ENCODE assay signal across 28 cellular contexts in the genomic region with DNA sequence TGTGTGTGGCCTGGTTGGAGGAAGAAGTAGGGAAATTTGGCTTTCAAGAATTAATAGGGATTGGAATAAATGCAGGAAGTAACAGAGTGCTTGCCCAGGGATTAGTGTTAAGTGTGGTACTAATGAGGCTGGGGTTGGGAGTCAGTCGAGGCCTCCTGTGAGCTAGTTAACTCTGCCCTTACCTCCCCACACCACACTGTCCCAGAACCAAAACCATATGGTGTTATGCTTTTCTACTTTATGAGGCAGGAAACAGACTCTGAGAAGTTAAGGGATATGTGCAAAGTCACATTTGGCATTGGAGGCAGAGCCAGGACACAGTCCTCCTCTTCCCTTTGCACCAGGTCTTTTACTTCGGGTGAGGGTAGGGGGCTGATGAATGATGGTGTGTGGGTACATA. TPM values are rescaled to one million over a fixed set of nuclear protein-coding genes. Genes with fewer than 3 reads are reported as not detected.
DNase-seq lines count a peak whose midpoint lies in the region; ATAC-seq and TF ChIP-seq lines count a peak whose summit lies in the region.
"Had no signal": no experiment of that assay in that cellular context is flagged by ENCODE, and none has a peak within 500 bp of the region (broad histone marks: within the 10 kb centered on the region; RNA-seq: fewer than 3 reads in every experiment).

No MANE protein-coding gene starts in this region.

- H3K36me3 ChIP-seq in DND-41 (ENCODE audit: insufficient read depth, low read length) (no peaks in the 10 kb centered on the region), WERI-Rb-1 (no peaks in the 10 kb centered on the region), neutrophil (no peaks in the 10 kb centered on the region)
- H3K36me3 ChIP-seq: adrenal gland, heart right ventricle, left ventricle myocardium inferior, tibial nerve had no signal

- H3K4me3 Mint-ChIP-seq in activated CD8-positive, alpha-beta T cell treated with anti-CD3 and anti-CD28 coated beads for 36 hours = no peak overlapping the region
- H3K4me3 Mint-ChIP-seq: activated CD4-positive, alpha-beta T cell treated with anti-CD3 and anti-CD28 coated beads for 36 hours; activated CD8-positive, alpha-beta T cell treated with anti-CD3 and anti-CD28 coated beads, Interleukin-2, amount 10 ng/mL, durations not matched to agents 7 days and 5 days; activated naive CD4-positive, alpha-beta T cell treated with anti-CD3 and anti-CD28 coated beads, Interleukin-2, amount 10 ng/mL, durations not matched to agents 7 days and 5 days; IgD-negative memory B cell had no signal

- H3K27me3 ChIP-seq in DND-41 (ENCODE audit: insufficient read depth, low read length, poor library complexity) (no peaks in the 10 kb centered on the region), WERI-Rb-1 (ENCODE audit: insufficient read depth, low read depth, severe bottlenecking) (no peaks in the 10 kb centered on the region), neutrophil (no peaks in the 10 kb centered on the region)
- H3K27me3 ChIP-seq: adrenal gland, foreskin keratinocyte, heart right ventricle, tibial nerve had no signal

- peak; percentile 27 for DNase-seq in DND-41
- peak; percentile 42 for DNase-seq in KBM-7
- DNase-seq in WERI-Rb-1 = peak; percentile 26
- no peak for DNase-seq in activated CD8-positive, alpha-beta T cell treated with anti-CD3 and anti-CD28 coated beads for 36 hours
- DNase-seq in NCI-H1436 (lab: John Stamatoyannopoulos, UW) = no peak
- DNase-seq: activated CD4-positive, alpha-beta T cell treated with anti-CD3 and anti-CD28 coated beads for 36 hours; activated CD8-positive, alpha-beta T cell treated with anti-CD3 and anti-CD28 coated beads, Interleukin-2, amount 10 ng/mL, durations not matched to agents 7 days and 5 days; activated naive CD4-positive, alpha-beta T cell treated with anti-CD3 and anti-CD28 coated beads, Interleukin-2, amount 10 ng/mL, durations not matched to agents 7 days and 5 days; adrenal gland; C1 segment of cervical spinal cord; central memory CD4-positive, alpha-beta T cell; DMS79; foreskin keratinocyte; H7; heart right ventricle; left ventricle myocardium inferior; NCI-H1092; NCI-H187 treated with DMSO at 0.1 percent for 48 hours; NCI-H526; Right ventricle myocardium superior; stimulated activated CD4-positive, alpha-beta T cell treated with anti-CD3 and anti-CD28 coated beads, Interleukin-12 subunit alpha, Interleukin-12 subunit beta, amount 100 ng/mL, for 4 hours; stimulated activated CD4-positive, alpha-beta T cell treated with anti-CD3 and anti-CD28 coated beads, Interleukin-2, amount 100 ng/mL, for 48 hours had no signal

- peaks cover 100% of the 10 kb centered on the region for H3K79me2 ChIP-seq in DND-41 (ENCODE audit: insufficient read depth, low read length)

- peak overlapping the region; percentile 62 for H3K27ac ChIP-seq in DND-41 (ENCODE audit: low read length)
- no peak overlapping the region for H3K27ac ChIP-seq in WERI-Rb-1
- H3K27ac ChIP-seq in neutrophil = peak overlapping the region; percentile 32
- H3K27ac ChIP-seq: adrenal gland, foreskin keratinocyte, heart right ventricle, left ventricle myocardium inferior had no signal

- H3K4me1 ChIP-seq in DND-41 (ENCODE audit: insufficient read depth, low read length) = peaks cover 69% of the 10 kb centered on the region
- H3K4me1 ChIP-seq in neutrophil (ENCODE audit: control insufficient read depth in 1 of 2, insufficient read depth in 1 of 2, low read depth in 1 of 2, low read length in 1 of 2) = peaks cover 0 to 7% of the 10 kb centered on the region in 2 experiments
- H3K4me1 ChIP-seq: adrenal gland, foreskin keratinocyte had no signal

- TF ChIP-seq CTCF in DND-41 (IDR thresholded peaks at IDR 0.05; ENCODE audit: borderline replicate concordance, extremely low read depth, low read length, poor library complexity, severe bottlenecking) = no peak
- no peak for TF ChIP-seq CTCF in WERI-Rb-1 (IDR thresholded peaks at IDR 0.05; ENCODE audit: low read depth, low read length)
- no peak for TF ChIP-seq CTCF in neutrophil (IDR thresholded peaks at IDR 0.05)
- TF ChIP-seq CTCF in activated CD8-positive, alpha-beta T cell treated with anti-CD3 and anti-CD28 coated beads for 36 hours (IDR thresholded peaks at IDR 0.05) = no peak

- no peaks in the 10 kb centered on the region for H3K4me1 Mint-ChIP-seq in activated CD8-positive, alpha-beta T cell treated with anti-CD3 and anti-CD28 coated beads for 36 hours (ENCODE audit: low read depth)

- POLR2A ChIA-PET in activated CD8-positive, alpha-beta T cell treated with anti-CD3 and anti-CD28 coated beads for 36 hours (lab: Charles Lee) = no interaction called here

- peaks cover 9% of the 10 kb centered on the region; the same call in 1 of the 2 replicates for H4K20me1 ChIP-seq in DND-41 (ENCODE audit: insufficient read depth, low read length)

- H3K4me3 ChIP-seq in DND-41 (ENCODE audit: low read depth in 1 of 2, low read length in 2 of 2) (no peak overlapping the region), WERI-Rb-1 (ENCODE audit: low read depth, low read length) (no peak overlapping the region), neutrophil (ENCODE audit: low read depth in 1 of 2, low read length in 1 of 2) (no peak overlapping the region)
- H3K4me3 ChIP-seq: adrenal gland, heart right ventricle, left ventricle myocardium inferior, tibial nerve had no signal

- no peak overlapping the region for H3K9ac ChIP-seq in DND-41 (ENCODE audit: low read depth, low read length)

- in situ Hi-C loops in KBM-7 (cut with MboI; ENCODE audit: low pct_unique_long_range_greater_than_20kb, low sequenced_read_pairs) = no loop called here

- no peak overlapping the region for H2AFZ ChIP-seq in DND-41 (ENCODE audit: low read depth, low read length)

- H3K36me3 Mint-ChIP-seq in activated CD8-positive, alpha-beta T cell treated with anti-CD3 and anti-CD28 coated beads for 36 hours (ENCODE audit: low read depth) = peaks cover 10% of the 10 kb centered on the region
- H3K36me3 Mint-ChIP-seq: activated naive CD4-positive, alpha-beta T cell treated with anti-CD3 and anti-CD28 coated beads, Interleukin-2, amount 10 ng/mL, durations not matched to agents 7 days and 5 days had no signal

- H3K9me3 Mint-ChIP-seq in activated CD8-positive, alpha-beta T cell treated with anti-CD3 and anti-CD28 coated beads for 36 hours = peaks cover 24% of the 10 kb centered on the region

- H3K27ac Mint-ChIP-seq in activated CD8-positive, alpha-beta T cell treated with anti-CD3 and anti-CD28 coated beads for 36 hours = no peak overlapping the region
- H3K27ac Mint-ChIP-seq: activated CD4-positive, alpha-beta T cell treated with anti-CD3 and anti-CD28 coated beads for 36 hours; activated CD8-positive, alpha-beta T cell treated with anti-CD3 and anti-CD28 coated beads, Interleukin-2, amount 10 ng/mL, durations not matched to agents 7 days and 5 days; activated naive CD4-positive, alpha-beta T cell treated with anti-CD3 and anti-CD28 coated beads, Interleukin-2, amount 10 ng/mL, durations not matched to agents 7 days and 5 days; IgD-negative memory B cell had no signal

- ATAC-seq in DND-41 (ENCODE audit: insufficient read depth, low read depth) (peak; percentile 81), HG02973 (IDR thresholded peaks at IDR 0.05; ENCODE audit: unreplicated experiment) (no peak)
- no peak for ATAC-seq in activated CD8-positive, alpha-beta T cell treated with anti-CD3 and anti-CD28 coated beads for 36 hours
- ATAC-seq: activated CD4-positive, alpha-beta T cell treated with anti-CD3 and anti-CD28 coated beads for 36 hours; activated CD8-positive, alpha-beta T cell treated with anti-CD3 and anti-CD28 coated beads, Interleukin-2, amount 10 ng/mL, durations not matched to agents 7 days and 5 days; foreskin keratinocyte; heart right ventricle; Panc1; sciatic nerve had no signal

- intact Hi-C loops in activated CD8-positive, alpha-beta T cell treated with anti-CD3 and anti-CD28 coated beads for 36 hours (cut with micrococcal nuclease) = no loop called here

- H3K4me2 ChIP-seq in DND-41 (ENCODE audit: insufficient read depth, low read length) = no peak overlapping the region; the same call in 1 of the 2 replicates

- H3K9me3 ChIP-seq in DND-41 (ENCODE audit: insufficient read depth, low read length, severe bottlenecking) (peaks cover 11% of the 10 kb centered on the region), WERI-Rb-1 (ENCODE audit: severe bottlenecking) (no peaks in the 10 kb centered on the region), neutrophil (no peaks in the 10 kb centered on the region)

- CTCF ChIA-PET in activated CD8-positive, alpha-beta T cell treated with anti-CD3 and anti-CD28 coated beads for 36 hours (lab: Charles Lee) = interaction anchor here (0.6 to 0.7 kb wide), 2 partner anchors 164 to 260 kb away, joined by 3 read pairs; no protein-coding TSS in a partner anchor

- H3K27me3 Mint-ChIP-seq in activated CD8-positive, alpha-beta T cell treated with anti-CD3 and anti-CD28 coated beads for 36 hours = no peaks in the 10 kb centered on the region
- H3K27me3 Mint-ChIP-seq: activated CD4-positive, alpha-beta T cell treated with anti-CD3 and anti-CD28 coated beads for 36 hours; activated naive CD4-positive, alpha-beta T cell treated with anti-CD3 and anti-CD28 coated beads, Interleukin-2, amount 10 ng/mL, durations not matched to agents 7 days and 5 days; IgD-negative memory B cell had no signal

RNA-seq across cellular contexts. Expression of gene PELI2, which starts 41.8 kb away (rescaled TPM):
- 1 to 10 TPM; 2.7 to 3.4 TPM for total RNA-seq in activated CD8-positive, alpha-beta T cell treated with anti-CD3 and anti-CD28 coated beads for 36 hours
- total RNA-seq: foreskin keratinocyte had no signal

Comparison
In these comparisons a context has a peak if more than half of its experiments do, and no peak if none do; other contexts are left out.
1. DNase-seq: peak in DND-41 (single experiment), KBM-7 (single experiment) and WERI-Rb-1 (single experiment); none in activated CD8-positive, alpha-beta T cell treated with anti-CD3 and anti-CD28 coated beads for 36 hours (single experiment) and NCI-H1436 (single experiment).